ENCODE assay signal across 9 cellular contexts in the genomic region with DNA sequence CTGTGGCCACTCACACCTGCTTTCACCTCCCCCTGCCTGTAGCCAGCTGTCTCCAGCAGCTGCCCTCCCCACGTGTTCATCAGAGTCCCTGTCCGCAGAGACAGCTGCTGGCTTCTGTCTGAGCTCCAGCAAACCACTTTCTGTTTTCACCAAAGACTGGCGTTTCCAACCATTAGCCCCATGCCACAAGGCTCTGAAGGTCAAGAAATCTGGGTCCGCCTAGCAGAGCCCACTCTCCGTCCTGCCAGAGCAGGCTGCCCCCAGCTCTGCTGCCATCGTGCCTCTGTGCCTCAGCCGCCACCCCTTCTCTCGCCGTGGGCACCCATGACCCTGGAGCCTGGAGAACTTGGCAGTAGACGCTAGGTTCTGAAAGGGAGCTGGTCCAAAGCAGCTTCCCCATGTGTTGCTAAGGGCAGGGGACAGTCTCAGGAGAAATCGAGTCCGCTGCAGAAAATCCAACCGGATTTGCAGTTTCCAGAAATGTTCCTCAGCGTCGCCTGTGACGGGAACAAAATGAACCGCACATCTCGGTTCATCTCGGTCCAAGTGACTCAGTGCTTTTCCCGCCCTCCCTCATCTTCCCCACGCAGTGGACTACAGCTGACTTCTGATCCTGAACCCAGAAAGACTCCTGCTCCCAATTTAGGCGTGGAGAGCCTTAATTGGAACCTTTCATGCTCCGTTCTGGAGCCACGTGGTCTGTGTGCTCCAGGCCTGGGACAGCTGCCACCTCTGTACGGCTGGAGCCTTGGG. TPM values are rescaled to one million over a fixed set of nuclear protein-coding genes. Genes with fewer than 3 reads are reported as not detected.
A peak's percentile ranks its signal among the peaks of the same experiment; 100 is the strongest.
DNase-seq lines count a peak whose midpoint lies in the region; ATAC-seq and TF ChIP-seq lines count a peak whose summit lies in the region.
"Had no signal": no experiment of that assay in that cellular context is flagged by ENCODE, and none has a peak within 500 bp of the region (broad histone marks: within the 10 kb centered on the region; RNA-seq: fewer than 3 reads in every experiment).

No MANE protein-coding gene starts in this region.

- peaks cover 11% of the 10 kb centered on the region for H3K4me1 Mint-ChIP-seq in mesothelial cell of epicardium
- no peaks in the 10 kb centered on the region for H3K4me1 Mint-ChIP-seq in stimulated activated naive CD8-positive, alpha-beta T cell treated with anti-CD3 and anti-CD28 coated beads, Interleukin-15, amount 100 ng/mL, for 72 hours

- H3K4me3 ChIP-seq in psoas muscle, result peak overlapping the region; percentile 66

- intact Hi-C loops in Right ventricle myocardium superior (cut with DNase I), result no loop called here
- intact Hi-C loops in psoas muscle (cut with DNase I), result no loop called here

- H3K27me3 Mint-ChIP-seq in mesothelial cell of epicardium (ENCODE audit: low read depth), result no peaks in the 10 kb centered on the region
- no peaks in the 10 kb centered on the region for H3K27me3 Mint-ChIP-seq in stimulated activated naive CD8-positive, alpha-beta T cell treated with anti-CD3 and anti-CD28 coated beads, Interleukin-15, amount 100 ng/mL, for 72 hours

- WGBS in psoas muscle, 3 donors, result 18 to 31% (median 19%) methylated on average over 25 of the region's 25 CpGs

- DNase-seq in GM04504 (ENCODE audit: low read depth), result peak; percentile 58
- DNase-seq in RPMI8226, result peak; percentile 93
- peak; percentile 74 for DNase-seq in Right ventricle myocardium superior
- DNase-seq in psoas muscle, result peak; percentile 75 to 86
- no peak for DNase-seq in mesothelial cell of epicardium (ENCODE audit: low spot score in 2 of 2, unreplicated experiment in 2 of 2)
- no peak for DNase-seq in DMS114 treated with DMSO at 0.1 percent for 48 hours (lab: John Stamatoyannopoulos, UW; ENCODE audit: unreplicated experiment)
- no peak for DNase-seq in stimulated activated naive CD8-positive, alpha-beta T cell treated with anti-CD3 and anti-CD28 coated beads, Interleukin-15, amount 100 ng/mL, for 72 hours
- DNase-seq: activated T-cell treated with anti-CD3 and anti-CD28 coated beads, Interleukin-2, amount 50 U/mL, for 48 hours had no signal

- peak; percentile 73 for ATAC-seq in Right ventricle myocardium superior (ENCODE audit: poor library complexity)
- peak; percentile 61 to 87 (median 68) for ATAC-seq in psoas muscle
- no peak for ATAC-seq in HG03280 (IDR thresholded peaks at IDR 0.05; ENCODE audit: unreplicated experiment)
- no peak for ATAC-seq in stimulated activated naive CD8-positive, alpha-beta T cell treated with anti-CD3 and anti-CD28 coated beads, Interleukin-15, amount 100 ng/mL, for 72 hours

- H3K27ac ChIP-seq in psoas muscle, result peak overlapping the region; percentile 98

- H3K36me3 Mint-ChIP-seq in mesothelial cell of epicardium, result peaks cover 18% of the 10 kb centered on the region

- H3K36me3 ChIP-seq in psoas muscle (ENCODE audit: insufficient read depth in 1 of 2, low read depth in 1 of 2), result no peaks in the 10 kb centered on the region

- H3K4me3 Mint-ChIP-seq in mesothelial cell of epicardium, result no peak overlapping the region
- no peak overlapping the region for H3K4me3 Mint-ChIP-seq in stimulated activated naive CD8-positive, alpha-beta T cell treated with anti-CD3 and anti-CD28 coated beads, Interleukin-15, amount 100 ng/mL, for 72 hours

- H3K9me3 ChIP-seq in psoas muscle, result no peaks in the 10 kb centered on the region

- no peaks in the 10 kb centered on the region for H3K9me3 Mint-ChIP-seq in mesothelial cell of epicardium
- H3K9me3 Mint-ChIP-seq in stimulated activated naive CD8-positive, alpha-beta T cell treated with anti-CD3 and anti-CD28 coated beads, Interleukin-15, amount 100 ng/mL, for 72 hours, result no peaks in the 10 kb centered on the region

- TF ChIP-seq CTCF in psoas muscle (IDR thresholded peaks at IDR 0.05) (no peak), mesothelial cell of epicardium (IDR thresholded peaks at IDR 0.05; ENCODE audit: unreplicated experiment) (no peak)

- H3K27me3 ChIP-seq in psoas muscle (ENCODE audit: insufficient read depth in 3 of 3, low read length in 2 of 3), result no peaks in the 10 kb centered on the region

- peaks cover 84% of the 10 kb centered on the region for H3K4me1 ChIP-seq in psoas muscle

- H3K27ac Mint-ChIP-seq in mesothelial cell of epicardium, result no peak overlapping the region
- no peak overlapping the region for H3K27ac Mint-ChIP-seq in stimulated activated naive CD8-positive, alpha-beta T cell treated with anti-CD3 and anti-CD28 coated beads, Interleukin-15, amount 100 ng/mL, for 72 hours

RNA-seq across cellular contexts. Expression of gene TMEM120A, which starts 28.0 kb away (rescaled TPM):
- 90.7 TPM for total RNA-seq in Right ventricle myocardium superior
- 100 to 1,000 TPM in 1 of 4 donors, 10 to 100 TPM in 3; 70.1 to 103 (median 87.1) TPM for total RNA-seq in psoas muscle
- 100 to 1,000 TPM; 106 to 185 (median 107) TPM for polyA plus RNA-seq in psoas muscle
- total RNA-seq in mesothelial cell of epicardium, result 13.8 to 21.2 TPM (median 17.8 TPM) in 3 replicates

RNA-seq across cellular contexts. Expression of gene POR, which starts 51.4 kb away (rescaled TPM):
- total RNA-seq in Right ventricle myocardium superior (54.7 TPM), psoas muscle (100 to 1,000 TPM in 2 of 4 donors, 10 to 100 TPM in 2; 48.8 to 206 (median 117) TPM), mesothelial cell of epicardium (78.5 to 88.6 TPM (median 81.3 TPM) in 3 replicates)
- polyA plus RNA-seq in psoas muscle, result 100 to 1,000 TPM in 2 of 3 donors, 10 to 100 TPM in 1; 81.4 to 288 (median 138) TPM

Comparison
In these comparisons a context has a peak if more than half of its experiments do, and no peak if none do; other contexts are left out.
1. DNase-seq: peak in GM04504 (single experiment), RPMI8226 (single experiment), Right ventricle myocardium superior (single experiment) and psoas muscle (2 of 2); none in mesothelial cell of epicardium (0 of 2), DMS114 treated with DMSO at 0.1 percent for 48 hours (single experiment) and stimulated activated naive CD8-positive, alpha-beta T cell treated with anti-CD3 and anti-CD28 coated beads, Interleukin-15, amount 100 ng/mL, for 72 hours (0 of 2).
2. ATAC-seq: peak in Right ventricle myocardium superior (single experiment) and psoas muscle (4 of 4); none in HG03280 (single experiment) and stimulated activated naive CD8-positive, alpha-beta T cell treated with anti-CD3 and anti-CD28 coated beads, Interleukin-15, amount 100 ng/mL, for 72 hours (single experiment).